Comparison of ENCODE assay signal across 8 cellular contexts in the genomic region with DNA sequence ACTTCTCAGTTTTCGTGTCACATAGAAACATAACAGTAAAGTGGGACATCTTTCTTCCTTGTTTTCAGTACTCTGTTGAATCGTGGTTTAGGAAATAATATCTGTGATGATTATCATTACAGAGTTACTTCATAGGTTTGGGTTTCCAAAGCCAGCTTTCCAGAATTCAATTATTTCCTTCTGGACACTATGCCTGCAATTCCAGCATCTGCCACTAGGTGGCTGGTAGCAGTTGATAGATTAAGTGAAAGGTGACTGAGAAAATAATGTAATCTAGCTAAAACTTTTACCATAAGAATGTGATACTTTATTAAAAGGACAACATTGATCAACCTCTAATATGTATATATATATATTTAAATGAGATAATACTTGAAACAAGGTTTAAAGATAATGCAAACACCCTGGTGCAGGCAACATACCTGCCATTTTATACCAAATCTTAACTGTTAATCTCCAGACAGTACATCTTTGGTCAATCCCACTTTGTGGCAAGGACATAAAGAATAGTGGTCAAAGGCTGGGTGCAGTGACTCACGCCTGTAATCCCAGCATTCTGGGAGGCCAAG.
A peak's percentile ranks its signal among the peaks of the same experiment; 100 is the strongest.
DNase-seq lines count a peak whose midpoint lies in the region; ATAC-seq and TF ChIP-seq lines count a peak whose summit lies in the region.

No MANE protein-coding gene starts in this region.

- WGBS in lung, 2 donors: 84 to 85% methylated on average over 3 of the region's 3 CpGs

- H3K27me3 ChIP-seq in H7 (ENCODE audit: control insufficient read depth, insufficient read depth, low read length): no peaks in the 10 kb centered on the region
- H3K27me3 ChIP-seq in lung (ENCODE audit: control insufficient read depth, insufficient read depth): no peaks in the 10 kb centered on the region

- no peak for DNase-seq in AG10803 (ENCODE audit: low read depth)
- peak; percentile 70 for DNase-seq in H7
- peak; percentile 47 for DNase-seq in activated CD8-positive, alpha-beta memory T cell treated with anti-CD3 and anti-CD28 coated beads, Interleukin-2, amount 50 U/mL, for 4 hours
- no peak for DNase-seq in lung (ENCODE audit: low spot score)
- DNase-seq in effector CD4-positive, alpha-beta T cell: no peak
- DNase-seq in effector CD8-positive, alpha-beta T cell (lab: John Stamatoyannopoulos, UW): no peak

- no peaks in the 10 kb centered on the region for H3K36me3 ChIP-seq in H7 (replicated peaks; ENCODE audit: control insufficient read depth, insufficient read depth, low read length)
- no peaks in the 10 kb centered on the region for H3K36me3 ChIP-seq in lung (ENCODE audit: control insufficient read depth in 2 of 2, insufficient read depth in 2 of 2, low read length in 2 of 2)

- H3K27ac ChIP-seq in lung (ENCODE audit: low read depth in 1 of 2, low read length in 1 of 2): no peak overlapping the region

- no peaks in the 10 kb centered on the region for H3K9me3 ChIP-seq in lung (ENCODE audit: control insufficient read depth in 2 of 2, insufficient read depth in 1 of 2, low read length in 1 of 2)

- H3K4me1 ChIP-seq in lung (ENCODE audit: control insufficient read depth in 2 of 2, insufficient read depth in 2 of 2, low read length in 2 of 2): peaks cover 7 to 10% of the 10 kb centered on the region in 2 donors

- peak; percentile 74 for TF ChIP-seq CTCF in AG10803 (conservative IDR thresholded peaks at IDR 0.05; ENCODE audit: low read length)
- TF ChIP-seq CTCF in lung (IDR thresholded peaks at IDR 0.05; ENCODE audit: control extremely low read depth, extremely low read depth): peak; percentile 40

- ATAC-seq in lung (ENCODE audit: insufficient read depth, low FRiP score) (no peak), GM19467 (IDR thresholded peaks at IDR 0.05; ENCODE audit: unreplicated experiment) (no peak), HG02973 (IDR thresholded peaks at IDR 0.05; ENCODE audit: unreplicated experiment) (no peak)

- no peak overlapping the region for H3K4me3 ChIP-seq in AG10803 (ENCODE audit: low read length)
- no peak overlapping the region for H3K4me3 ChIP-seq in H7 (ENCODE audit: insufficient read depth, low read depth, low read length)
- no peak overlapping the region for H3K4me3 ChIP-seq in lung

Comparison
In these comparisons a context has a peak if more than half of its experiments do, and no peak if none do; other contexts are left out.
1. DNase-seq: peak in H7 (single experiment) and activated CD8-positive, alpha-beta memory T cell treated with anti-CD3 and anti-CD28 coated beads, Interleukin-2, amount 50 U/mL, for 4 hours (single experiment); none in AG10803 (single experiment), lung (single experiment), effector CD4-positive, alpha-beta T cell (single experiment) and effector CD8-positive, alpha-beta T cell (single experiment).